19 cellular contexts compared by ENCODE assay signal in genomic region chr5:42520203-42520602, GRCh38.
DNase-seq lines count a peak whose midpoint lies in the region; ATAC-seq, FAIRE-seq and TF ChIP-seq lines count a peak whose summit lies in the region.
"Had no signal": no experiment of that assay in that cellular context is flagged by ENCODE, and none has a peak within 500 bp of the region (broad histone marks: within the 10 kb centered on the region; RNA-seq: fewer than 3 reads in every experiment).

No MANE protein-coding gene starts in this region.

- no peak overlapping the region for H3K4me3 Mint-ChIP-seq in endodermal cell
- H3K4me3 Mint-ChIP-seq: CD4-positive, alpha-beta T cell; HFFc6 had no signal

- no peak overlapping the region for H3K4me3 ChIP-seq in endodermal cell (ENCODE audit: low read length)
- no peak overlapping the region for H3K4me3 ChIP-seq in prostate gland
- no peak overlapping the region for H3K4me3 ChIP-seq in SK-N-SH (ENCODE audit: low read depth in 2 of 2, low read length in 1 of 2)
- H3K4me3 ChIP-seq: BLaER1 had no signal

- no peaks in the 10 kb centered on the region for H3K27me3 ChIP-seq in endodermal cell (ENCODE audit: control insufficient read depth, insufficient read depth, low read length, poor library complexity, severe bottlenecking)
- H3K27me3 ChIP-seq in prostate gland (replicated peaks; ENCODE audit: insufficient read depth), result no peaks in the 10 kb centered on the region
- H3K27me3 ChIP-seq in SK-N-SH (ENCODE audit: insufficient read depth), result no peaks in the 10 kb centered on the region
- H3K27me3 ChIP-seq: BLaER1 had no signal

- H3K4me1 ChIP-seq in endodermal cell (ENCODE audit: control insufficient read depth, insufficient read depth, low read length), result no peaks in the 10 kb centered on the region
- peaks cover 5% of the 10 kb centered on the region for H3K4me1 ChIP-seq in prostate gland (replicated peaks)
- no peaks in the 10 kb centered on the region for H3K4me1 ChIP-seq in SK-N-SH (ENCODE audit: control insufficient read depth in 1 of 2, insufficient read depth in 2 of 2, low read depth in 1 of 2, low read length in 1 of 2)

- H3K27ac ChIP-seq in endodermal cell (ENCODE audit: low read depth, low read length) (no peak overlapping the region), prostate gland (peak overlapping the region in 1 of 2 donors; percentile 74), SK-N-SH (ENCODE audit: low read depth in 2 of 2, low read length in 1 of 2) (no peak overlapping the region)
- H3K27ac ChIP-seq: BLaER1, HL-60 had no signal

- POLR2A ChIA-PET in SK-N-SH (lab: Yijun Ruan, JAX), result no interaction called here

- H3K36me3 Mint-ChIP-seq in endodermal cell (ENCODE audit: low read depth), result peaks cover 3% of the 10 kb centered on the region

- H3K27ac Mint-ChIP-seq in endodermal cell, result no peak overlapping the region
- H3K27ac Mint-ChIP-seq: CD4-positive, alpha-beta T cell; HFFc6 had no signal

- ATAC-seq in left ventricle myocardium superior, result peak; percentile 22
- no peak for ATAC-seq in left cardiac atrium

- peak; percentile 37 for FAIRE-seq in urothelium cell line (lab: Jason Lieb, UNC)
- FAIRE-seq: GM12892, GM19239 had no signal

- H3K4me1 Mint-ChIP-seq in endodermal cell, result peaks cover 9% of the 10 kb centered on the region

- no peak overlapping the region for H2AFZ ChIP-seq in SK-N-SH (ENCODE audit: low read depth)

- peaks cover 11% of the 10 kb centered on the region for H3K27me3 Mint-ChIP-seq in endodermal cell (ENCODE audit: insufficient read depth)

- TF ChIP-seq POLR2A in prostate gland (IDR thresholded peaks at IDR 0.05), result no peak

- no peaks in the 10 kb centered on the region for H3K79me2 ChIP-seq in SK-N-SH (ENCODE audit: insufficient read depth)

- no peak overlapping the region for H3K9ac ChIP-seq in endodermal cell (ENCODE audit: extremely low read depth, low read length, poor library complexity, severe bottlenecking)
- no peak overlapping the region for H3K9ac ChIP-seq in SK-N-SH
- H3K9ac ChIP-seq: BLaER1 had no signal

- H4K20me1 ChIP-seq in SK-N-SH (ENCODE audit: insufficient read depth), result no peaks in the 10 kb centered on the region
- H4K20me1 ChIP-seq: BLaER1 had no signal

- no peak overlapping the region for H3K4me2 ChIP-seq in SK-N-SH
- H3K4me2 ChIP-seq: BLaER1 had no signal

- no peak for TF ChIP-seq EP300 in SK-N-SH (IDR thresholded peaks at IDR 0.05; ENCODE audit: borderline replicate concordance in 1 of 2, low read depth in 1 of 2, low read length in 1 of 2)

- TF ChIP-seq CTCF in endodermal cell (conservative IDR thresholded peaks at IDR 0.05) (peak; percentile 33), prostate gland (IDR thresholded peaks at IDR 0.05) (no peak), SK-N-SH (IDR thresholded peaks at IDR 0.05) (no peak)

- H3K36me3 ChIP-seq in endodermal cell (ENCODE audit: control insufficient read depth, insufficient read depth, low read length), result no peaks in the 10 kb centered on the region
- no peaks in the 10 kb centered on the region for H3K36me3 ChIP-seq in prostate gland
- no peaks in the 10 kb centered on the region for H3K36me3 ChIP-seq in SK-N-SH (replicated peaks in 1 of 2; ENCODE audit: control insufficient read depth in 1 of 2, insufficient read depth in 2 of 2, low read length in 1 of 2)
- H3K36me3 ChIP-seq: BLaER1 had no signal

- no peak for TF ChIP-seq RAD21 in SK-N-SH (IDR thresholded peaks at IDR 0.05; ENCODE audit: low read length)

- intact Hi-C loops in left ventricle myocardium superior (cut with micrococcal nuclease), result no loop called here
- intact Hi-C loops in left cardiac atrium (cut with DNase I), result no loop called here
- intact Hi-C loops in prostate gland (cut with DNase I), result no loop called here
- intact Hi-C loops in posterior cingulate gyrus (cut with DNase I), result no loop called here

- DNase-seq in left ventricle myocardium superior (no peak), left cardiac atrium (no peak), endodermal cell (no peak), prostate gland (ENCODE audit: low spot score) (peak; percentile 46), urothelium cell line (ENCODE audit: low spot score) (no peak), SK-N-SH (no peak), posterior cingulate gyrus (no peak)
- DNase-seq in stimulated activated CD4-positive, alpha-beta T cell treated with anti-CD3 and anti-CD28 coated beads, Interleukin-4, amount 100 ng/mL, for 1 hour, result no peak
- DNase-seq: 8988T; AML-193; CD4-positive, alpha-beta T cell; DND-41; GDM1; HCEC 1CT; HFFc6 had no signal

- H3K9me3 ChIP-seq in endodermal cell (ENCODE audit: control insufficient read depth, low read length) (peaks cover 2% of the 10 kb centered on the region), prostate gland (no peaks in the 10 kb centered on the region), SK-N-SH (no peaks in the 10 kb centered on the region)

- no peaks in the 10 kb centered on the region for H3K9me2 ChIP-seq in SK-N-SH

- H3F3A ChIP-seq in SK-N-SH (replicated peaks; ENCODE audit: insufficient read depth), result no peaks in the 10 kb centered on the region

- CTCF ChIA-PET in SK-N-SH (lab: Yijun Ruan, JAX), result no interaction called here

- peaks cover 15% of the 10 kb centered on the region for H3K9me3 Mint-ChIP-seq in endodermal cell
- H3K9me3 Mint-ChIP-seq: CD4-positive, alpha-beta T cell had no signal

TF ChIP-seq in SK-N-SH, 30 proteins besides CTCF, POLR2A, EP300 and RAD21 (continues in another document):
- TF ChIP-seq TAF1 (IDR thresholded peaks at IDR 0.05; ENCODE audit: borderline replicate concordance, low read depth, low read length), result no peak
- TF ChIP-seq CHD2 (IDR thresholded peaks at IDR 0.05; ENCODE audit: low read length, partially characterized antibody), result no peak
- TF ChIP-seq MAX (IDR thresholded peaks at IDR 0.05; ENCODE audit: low read depth), result no peak
- TF ChIP-seq NRF1 (IDR thresholded peaks at IDR 0.05; ENCODE audit: low read depth, low read length), result no peak
- TF ChIP-seq GABPA (IDR thresholded peaks at IDR 0.05; ENCODE audit: low read depth), result no peak
- TF ChIP-seq RFX5 (IDR thresholded peaks at IDR 0.05; ENCODE audit: low read length), result no peak
- no peak for TF ChIP-seq IRF3 (IDR thresholded peaks at IDR 0.05; ENCODE audit: low read depth, low read length)
- TF ChIP-seq USF1 (IDR thresholded peaks at IDR 0.05; ENCODE audit: borderline replicate concordance, low read depth), result no peak
- no peak for TF ChIP-seq YY1 (IDR thresholded peaks at IDR 0.05; ENCODE audit: low read depth)
- TF ChIP-seq TEAD4 (IDR thresholded peaks at IDR 0.05; ENCODE audit: borderline replicate concordance, insufficient read depth), result no peak
- TF ChIP-seq MXI1 (IDR thresholded peaks at IDR 0.05; ENCODE audit: low read depth, low read length), result no peak
- TF ChIP-seq NFIC (IDR thresholded peaks at IDR 0.05; ENCODE audit: borderline replicate concordance), result no peak
- no peak for TF ChIP-seq FOSL2 (IDR thresholded peaks at IDR 0.05; ENCODE audit: borderline replicate concordance, low read depth)
- TF ChIP-seq, protein P1, sequence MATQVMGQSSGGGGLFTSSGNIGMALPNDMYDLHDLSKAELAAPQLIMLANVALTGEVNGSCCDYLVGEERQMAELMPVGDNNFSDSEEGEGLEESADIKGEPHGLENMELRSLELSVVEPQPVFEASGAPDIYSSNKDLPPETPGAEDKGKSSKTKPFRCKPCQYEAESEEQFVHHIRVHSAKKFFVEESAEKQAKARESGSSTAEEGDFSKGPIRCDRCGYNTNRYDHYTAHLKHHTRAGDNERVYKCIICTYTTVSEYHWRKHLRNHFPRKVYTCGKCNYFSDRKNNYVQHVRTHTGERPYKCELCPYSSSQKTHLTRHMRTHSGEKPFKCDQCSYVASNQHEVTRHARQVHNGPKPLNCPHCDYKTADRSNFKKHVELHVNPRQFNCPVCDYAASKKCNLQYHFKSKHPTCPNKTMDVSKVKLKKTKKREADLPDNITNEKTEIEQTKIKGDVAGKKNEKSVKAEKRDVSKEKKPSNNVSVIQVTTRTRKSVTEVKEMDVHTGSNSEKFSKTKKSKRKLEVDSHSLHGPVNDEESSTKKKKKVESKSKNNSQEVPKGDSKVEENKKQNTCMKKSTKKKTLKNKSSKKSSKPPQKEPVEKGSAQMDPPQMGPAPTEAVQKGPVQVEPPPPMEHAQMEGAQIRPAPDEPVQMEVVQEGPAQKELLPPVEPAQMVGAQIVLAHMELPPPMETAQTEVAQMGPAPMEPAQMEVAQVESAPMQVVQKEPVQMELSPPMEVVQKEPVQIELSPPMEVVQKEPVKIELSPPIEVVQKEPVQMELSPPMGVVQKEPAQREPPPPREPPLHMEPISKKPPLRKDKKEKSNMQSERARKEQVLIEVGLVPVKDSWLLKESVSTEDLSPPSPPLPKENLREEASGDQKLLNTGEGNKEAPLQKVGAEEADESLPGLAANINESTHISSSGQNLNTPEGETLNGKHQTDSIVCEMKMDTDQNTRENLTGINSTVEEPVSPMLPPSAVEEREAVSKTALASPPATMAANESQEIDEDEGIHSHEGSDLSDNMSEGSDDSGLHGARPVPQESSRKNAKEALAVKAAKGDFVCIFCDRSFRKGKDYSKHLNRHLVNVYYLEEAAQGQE (IDR thresholded peaks at IDR 0.05; ENCODE audit: low read depth, low read length), result no peak
